ENCODE assay signal across 18 cellular contexts in genomic region chr3:33848624-33849347, GRCh38. TPM values are rescaled to one million over a fixed set of nuclear protein-coding genes. Genes with fewer than 3 reads are reported as not detected.
A peak's percentile ranks its signal among the peaks of the same experiment; 100 is the strongest.
DNase-seq lines count a peak whose midpoint lies in the region; ATAC-seq, FAIRE-seq and TF ChIP-seq lines count a peak whose summit lies in the region.
"Had no signal": no experiment of that assay in that cellular context is flagged by ENCODE, and none has a peak within 500 bp of the region (broad histone marks: within the 10 kb centered on the region; RNA-seq: fewer than 3 reads in every experiment).

No MANE protein-coding gene starts in this region.

- H3K36me3 ChIP-seq in HUES48 (ENCODE audit: control insufficient read depth, insufficient read depth, low read length): peaks cover 28% of the 10 kb centered on the region
- H3K36me3 ChIP-seq in astrocyte (ENCODE audit: insufficient read depth, low read length): peaks cover 14% of the 10 kb centered on the region

- H3K4me2 ChIP-seq in astrocyte (ENCODE audit: low read length): no peak overlapping the region

- H3K27me3 ChIP-seq in HUES48 (ENCODE audit: control insufficient read depth, insufficient read depth, low read length): no peaks in the 10 kb centered on the region
- no peaks in the 10 kb centered on the region for H3K27me3 ChIP-seq in astrocyte (ENCODE audit: insufficient read depth, low read length)
- H3K27me3 ChIP-seq: sigmoid colon, tibial nerve had no signal

- H3K4me3 Mint-ChIP-seq in activated CD4-positive, alpha-beta T cell treated with anti-CD3 and anti-CD28 coated beads, Interleukin-2, amount 10 ng/mL, durations not matched to agents 7 days and 5 days: peak overlapping the region; percentile 10
- no peak overlapping the region for H3K4me3 Mint-ChIP-seq in astrocyte (ENCODE audit: unreplicated experiment)
- H3K4me3 Mint-ChIP-seq in naive thymus-derived CD8-positive, alpha-beta T cell: peak overlapping the region; percentile 47 to 81 (median 64)

- peaks cover 9% of the 10 kb centered on the region for H4K20me1 ChIP-seq in astrocyte (ENCODE audit: insufficient read depth, low read length)

- DNase-seq in activated CD4-positive, alpha-beta T cell treated with anti-CD3 and anti-CD28 coated beads, Interleukin-2, amount 10 ng/mL, durations not matched to agents 7 days and 5 days: peak; percentile 41
- DNase-seq in activated CD4-positive, alpha-beta T cell treated with anti-CD3 and anti-CD28 coated beads for 1 hour: no peak
- DNase-seq in astrocyte (ENCODE audit: low read depth) (no peak), GM13977 (ENCODE audit: low spot score) (no peak), HEK293T (ENCODE audit: extremely low spot score) (no peak)
- DNase-seq in naive thymus-derived CD8-positive, alpha-beta T cell: peak in 8 of 10 donors; percentile 13 to 77 (median 48)
- DNase-seq: caudate nucleus; NCI-H1092; NCI-H82; sigmoid colon; stimulated activated CD4-positive, alpha-beta T cell treated with anti-CD3 and anti-CD28 coated beads, Interleukin-2, amount 100 ng/mL, for 48 hours; stimulated activated CD8-positive, alpha-beta memory T cell treated with anti-CD3 and anti-CD28 coated beads, Interleukin-4, amount 100 ng/mL, for 48 hours had no signal

- peak overlapping the region; percentile 85 for H3K27ac Mint-ChIP-seq in activated CD4-positive, alpha-beta T cell treated with anti-CD3 and anti-CD28 coated beads, Interleukin-2, amount 10 ng/mL, durations not matched to agents 7 days and 5 days
- H3K27ac Mint-ChIP-seq in astrocyte (ENCODE audit: unreplicated experiment): peak overlapping the region; percentile 41
- peak overlapping the region; percentile 85 to 98 (median 92) for H3K27ac Mint-ChIP-seq in naive thymus-derived CD8-positive, alpha-beta T cell

- CTCF ChIA-PET in activated CD4-positive, alpha-beta T cell treated with anti-CD3 and anti-CD28 coated beads, Interleukin-2, amount 10 ng/mL, durations not matched to agents 7 days and 5 days (lab: Charles Lee): no interaction called here
- CTCF ChIA-PET in HEK293T (lab: Yijun Ruan, JAX): no interaction called here

- H3K9me3 Mint-ChIP-seq in activated CD4-positive, alpha-beta T cell treated with anti-CD3 and anti-CD28 coated beads, Interleukin-2, amount 10 ng/mL, durations not matched to agents 7 days and 5 days: no peaks in the 10 kb centered on the region
- no peaks in the 10 kb centered on the region for H3K9me3 Mint-ChIP-seq in astrocyte (ENCODE audit: unreplicated experiment)
- H3K9me3 Mint-ChIP-seq in naive thymus-derived CD8-positive, alpha-beta T cell: no peaks in the 10 kb centered on the region

- peaks cover 48% of the 10 kb centered on the region for H3K36me3 Mint-ChIP-seq in activated CD4-positive, alpha-beta T cell treated with anti-CD3 and anti-CD28 coated beads, Interleukin-2, amount 10 ng/mL, durations not matched to agents 7 days and 5 days (ENCODE audit: low read depth)
- peaks cover 6% of the 10 kb centered on the region for H3K36me3 Mint-ChIP-seq in astrocyte (ENCODE audit: low read depth, unreplicated experiment)
- H3K36me3 Mint-ChIP-seq in naive thymus-derived CD8-positive, alpha-beta T cell: peaks cover 4 to 47% (median 15%) of the 10 kb centered on the region in 3 donors

- H3K9ac ChIP-seq in HUES48 (ENCODE audit: low read depth, low read length) (no peak overlapping the region), astrocyte (ENCODE audit: low read length) (no peak overlapping the region)

- H2AFZ ChIP-seq in astrocyte (ENCODE audit: low read depth, low read length): no peak overlapping the region

- peaks cover 17% of the 10 kb centered on the region for H3K4me1 ChIP-seq in HUES48 (ENCODE audit: control insufficient read depth, insufficient read depth, low read length)
- peaks cover 6% of the 10 kb centered on the region for H3K4me1 ChIP-seq in astrocyte (ENCODE audit: insufficient read depth, low read length)
- H3K4me1 ChIP-seq: sigmoid colon, tibial nerve had no signal

- H3K9me3 ChIP-seq in HUES48 (ENCODE audit: control insufficient read depth, insufficient read depth, low read length): no peaks in the 10 kb centered on the region
- H3K9me3 ChIP-seq in astrocyte (ENCODE audit: insufficient read depth, low read depth, low read length): no peaks in the 10 kb centered on the region
- H3K9me3 ChIP-seq: sigmoid colon, tibial nerve had no signal

- ATAC-seq in naive thymus-derived CD8-positive, alpha-beta T cell: peak; percentile 86 to 87
- no peak for ATAC-seq in GM18498 (IDR thresholded peaks at IDR 0.05; ENCODE audit: unreplicated experiment)

- H3K79me2 ChIP-seq in astrocyte (ENCODE audit: insufficient read depth, low read length): peaks cover 20% of the 10 kb centered on the region

- in situ Hi-C loops in GM13977 (cut with MboI; ENCODE audit: low pct_unique_long_range_greater_than_20kb, low sequenced_read_pairs, unreplicated experiment): no loop called here

- TF ChIP-seq CTCF in astrocyte (IDR thresholded peaks at IDR 0.05; ENCODE audit: insufficient read depth, low read depth, low read length) (no peak), GM13977 (IDR thresholded peaks at IDR 0.05; ENCODE audit: extremely low read depth, insufficient read depth, missing control alignments) (no peak)

- peak overlapping the region; percentile 64 for H3K27ac ChIP-seq in HUES48 (ENCODE audit: low read depth, low read length)
- no peak overlapping the region for H3K27ac ChIP-seq in astrocyte (ENCODE audit: low read depth, low read length)
- H3K27ac ChIP-seq: sigmoid colon, tibial nerve had no signal

- H3K4me3 ChIP-seq in HUES48 (ENCODE audit: low read depth, low read length): no peak overlapping the region
- no peak overlapping the region for H3K4me3 ChIP-seq in astrocyte (ENCODE audit: insufficient read depth, low read depth, low read length)
- H3K4me3 ChIP-seq: lung, sigmoid colon, tibial nerve had no signal

- peaks cover 41% of the 10 kb centered on the region for H3K4me1 Mint-ChIP-seq in activated CD4-positive, alpha-beta T cell treated with anti-CD3 and anti-CD28 coated beads, Interleukin-2, amount 10 ng/mL, durations not matched to agents 7 days and 5 days
- H3K4me1 Mint-ChIP-seq in astrocyte (ENCODE audit: low read depth, unreplicated experiment): peaks cover 25% of the 10 kb centered on the region
- peaks cover 26 to 61% (median 47%) of the 10 kb centered on the region in 4 donors for H3K4me1 Mint-ChIP-seq in naive thymus-derived CD8-positive, alpha-beta T cell

- no peak for FAIRE-seq in astrocyte (lab: Jason Lieb, UNC)
- FAIRE-seq: endometrium, frontal cortex had no signal

- POLR2A ChIA-PET in activated CD4-positive, alpha-beta T cell treated with anti-CD3 and anti-CD28 coated beads, Interleukin-2, amount 10 ng/mL, durations not matched to agents 7 days and 5 days (lab: Charles Lee): no interaction called here
- POLR2A ChIA-PET in naive thymus-derived CD8-positive, alpha-beta T cell (lab: Charles Lee): interaction anchor here (1.3 kb wide), 1 partner anchor 50 kb away, joined by 8 read pairs; the partner anchor contains the start of gene PDCD6IP
- POLR2A ChIA-PET in HEK293T (lab: Yijun Ruan, JAX): no interaction called here

- no peaks in the 10 kb centered on the region for H3K27me3 Mint-ChIP-seq in activated CD4-positive, alpha-beta T cell treated with anti-CD3 and anti-CD28 coated beads, Interleukin-2, amount 10 ng/mL, durations not matched to agents 7 days and 5 days
- H3K27me3 Mint-ChIP-seq in astrocyte (ENCODE audit: low read depth, unreplicated experiment): no peaks in the 10 kb centered on the region
- no peaks in the 10 kb centered on the region for H3K27me3 Mint-ChIP-seq in naive thymus-derived CD8-positive, alpha-beta T cell

TF ChIP-seq in HEK293T, 16 proteins besides CTCF, POLR2A, EP300 and RAD21:
- no peak for TF ChIP-seq NFRKB (IDR thresholded peaks at IDR 0.05)
- no peak for TF ChIP-seq SUZ12 (IDR thresholded peaks at IDR 0.05)
- no peak for TF ChIP-seq FOXM1 (IDR thresholded peaks at IDR 0.05; ENCODE audit: borderline replicate concordance)
- no peak for TF ChIP-seq TARDBP (IDR thresholded peaks at IDR 0.05)
- TF ChIP-seq FOXA1 (IDR thresholded peaks at IDR 0.05): no peak
- no peak for TF ChIP-seq CTBP1 (IDR thresholded peaks at IDR 0.05; ENCODE audit: borderline replicate concordance)
- TF ChIP-seq LEF1 (IDR thresholded peaks at IDR 0.05; ENCODE audit: borderline replicate concordance): no peak
- no peak for TF ChIP-seq HDGF (IDR thresholded peaks at IDR 0.05; ENCODE audit: borderline replicate concordance)
- no peak for TF ChIP-seq ARNT (IDR thresholded peaks at IDR 0.05)
- TF ChIP-seq BHLHE40 (IDR thresholded peaks at IDR 0.05; ENCODE audit: borderline replicate concordance): no peak
- no peak for TF ChIP-seq ZNF384 (IDR thresholded peaks at IDR 0.05)
- TF ChIP-seq FOXK2 (IDR thresholded peaks at IDR 0.05): no peak

RNA-seq across cellular contexts. Expression of gene PDCD6IP, which starts 50.4 kb away (rescaled TPM):
- total RNA-seq in activated CD4-positive, alpha-beta T cell treated with anti-CD3 and anti-CD28 coated beads, Interleukin-2, amount 10 ng/mL, durations not matched to agents 7 days and 5 days: 100 to 1,000 TPM; 164 to 193 TPM
- total RNA-seq in astrocyte: 203 and 230 TPM in 2 replicates
- total RNA-seq in naive thymus-derived CD8-positive, alpha-beta T cell: 100 to 1,000 TPM; 211 to 216 TPM
- polyA plus RNA-seq in naive thymus-derived CD8-positive, alpha-beta T cell: 10 to 100 TPM; 56.9 to 61.7 (median 59.0) TPM

Comparison
In these comparisons a context has a peak if more than half of its experiments do, and no peak if none do; other contexts are left out.
1. DNase-seq: peak in activated CD4-positive, alpha-beta T cell treated with anti-CD3 and anti-CD28 coated beads, Interleukin-2, amount 10 ng/mL, durations not matched to agents 7 days and 5 days (single experiment) and naive thymus-derived CD8-positive, alpha-beta T cell (8 of 10); none in activated CD4-positive, alpha-beta T cell treated with anti-CD3 and anti-CD28 coated beads for 1 hour (single experiment), astrocyte (single experiment), GM13977 (single experiment) and HEK293T (single experiment).
2. H3K27ac Mint-ChIP-seq: peak in every context shown above with its lines; median percentile 92 in naive thymus-derived CD8-positive, alpha-beta T cell; 85 in activated CD4-positive, alpha-beta T cell treated with anti-CD3 and anti-CD28 coated beads, Interleukin-2, amount 10 ng/mL, durations not matched to agents 7 days and 5 days; 41 in astrocyte.